In genomic region chr19:1172353-1173159, GRCh38 we compare ENCODE assay signal across 8 cellular contexts. TPM values are rescaled to one million over a fixed set of nuclear protein-coding genes. Genes with fewer than 3 reads are reported as not detected.
DNase-seq lines count a peak whose midpoint lies in the region; ATAC-seq and TF ChIP-seq lines count a peak whose summit lies in the region.

No MANE protein-coding gene starts in this region.

- no peak for ATAC-seq in lung (ENCODE audit: insufficient read depth, low FRiP score)

- H3K27me3 ChIP-seq in lung (ENCODE audit: control insufficient read depth, insufficient read depth) (no peaks in the 10 kb centered on the region), transverse colon (no peaks in the 10 kb centered on the region)

- intact Hi-C loops in transverse colon (cut with DNase I; ENCODE audit: low total_unique reads) = no loop called here

- H3K9me3 ChIP-seq in lung (ENCODE audit: control insufficient read depth in 2 of 2, insufficient read depth in 1 of 2, low read length in 1 of 2) (no peaks in the 10 kb centered on the region), transverse colon (no peaks in the 10 kb centered on the region)

- in situ Hi-C loops in transverse colon (cut with MboI; ENCODE audit: low pct_ligation_motif_present in 1 of 4, low pct_unique_long_range_greater_than_20kb in 1 of 4, low sequenced_read_pairs in 3 of 4) = no loop called here

- H3K4me3 ChIP-seq in GM12865 (ENCODE audit: low read depth, low read length) (peak overlapping the region; percentile 82), lung (peak overlapping the region; percentile 79), transverse colon (peak overlapping the region; percentile 69 to 100 (median 80))

- H3K4me1 ChIP-seq in lung (ENCODE audit: control insufficient read depth in 2 of 2, insufficient read depth in 2 of 2, low read length in 2 of 2) (peaks cover 0 to 36% of the 10 kb centered on the region in 2 donors), transverse colon (peaks cover 12 to 43% (median 32%) of the 10 kb centered on the region in 4 donors)

- TF ChIP-seq CTCF in GM12865 (IDR thresholded peaks at IDR 0.05; ENCODE audit: insufficient read depth, low read depth, low read length, missing control alignments) (no peak), lung (IDR thresholded peaks at IDR 0.05; ENCODE audit: control extremely low read depth, extremely low read depth) (no peak), transverse colon (IDR thresholded peaks at IDR 0.05) (no peak)

- H3K36me3 ChIP-seq in lung (ENCODE audit: control insufficient read depth in 2 of 2, insufficient read depth in 2 of 2, low read length in 2 of 2) (peaks cover 0 to 10% of the 10 kb centered on the region in 2 donors), transverse colon (no peaks in the 10 kb centered on the region)

- TF ChIP-seq POLR2A in transverse colon (IDR thresholded peaks at IDR 0.05) = peak; percentile 44

- H3K27ac ChIP-seq in lung (ENCODE audit: low read depth in 1 of 2, low read length in 1 of 2) (peak overlapping the region; percentile 75 to 96), transverse colon (peak overlapping the region; percentile 95 to 98 (median 96))

- 27 to 37% methylated on average over 34 to 36 of the region's 36 CpGs for WGBS in lung, 2 donors
- 27% methylated on average over 26 of the region's 36 CpGs; no CpG with 5 or more reads in 1 of the 2 donors for WGBS in transverse colon (ENCODE audit: low coverage in 1 of 2), 2 donors

- TF ChIP-seq EP300 in transverse colon (IDR thresholded peaks at IDR 0.05; ENCODE audit: low read depth) = no peak

- no peak for DNase-seq in GM12865 (ENCODE audit: low read depth)
- DNase-seq in RPMI7951 (ENCODE audit: low read depth) = peak; percentile 86
- DNase-seq in ecto neural progenitor cell (ENCODE audit: low spot score) = peak; percentile 71
- no peak for DNase-seq in lung (ENCODE audit: low spot score)
- peak; percentile 76 for DNase-seq in transverse colon
- no peak for DNase-seq in cerebellar nuclear complex (lab: John Stamatoyannopoulos, UW)
- no peak for DNase-seq in NCI-H345 (lab: John Stamatoyannopoulos, UW)
- DNase-seq in cortex of kidney (lab: John Stamatoyannopoulos, UW) = no peak

RNA-seq across cellular contexts. Expression of gene SBNO2, which starts 1.5 kb away (rescaled TPM):
- 12.1 and 16.3 TPM in 2 replicates for total RNA-seq in RPMI7951 (2014; rRNA removed; shearing (Covaris generic))
- 100 to 1,000 TPM in 1 of 2 donors, 10 to 100 TPM in 1; 45.6 to 128 TPM for total RNA-seq in lung
- polyA plus RNA-seq in lung = 100 to 1,000 TPM in 1 of 2 donors, 10 to 100 TPM in 1; 63.3 to 155 TPM
- 100 to 1,000 TPM in 1 of 4 donors, 10 to 100 TPM in 3; 34.5 to 142 (median 48.3) TPM for total RNA-seq in transverse colon

RNA-seq across cellular contexts. Expression of gene STK11, which starts 33.0 kb away (rescaled TPM):
- total RNA-seq in RPMI7951 (2014; rRNA removed; shearing (Covaris generic)) = 19.8 and 34.9 TPM in 2 replicates
- 10 to 100 TPM; 51.0 to 58.3 TPM for total RNA-seq in lung
- 10 to 100 TPM; 43.1 to 59.8 TPM for polyA plus RNA-seq in lung
- total RNA-seq in transverse colon = 100 to 1,000 TPM in 3 of 4 donors, 10 to 100 TPM in 1; 93.7 to 152 (median 103) TPM

Comparison
In these comparisons a context has a peak if more than half of its experiments do, and no peak if none do; other contexts are left out.
1. DNase-seq: peak in RPMI7951 (single experiment), ecto neural progenitor cell (single experiment) and transverse colon (single experiment); none in GM12865 (single experiment), lung (single experiment), cerebellar nuclear complex (0 of 2), NCI-H345 (single experiment) and cortex of kidney (single experiment).
2. Peak in every context shown above with its lines, with median percentiles within 50 percentile points of each other: H3K4me3 ChIP-seq.